Comparison of ENCODE assay signal across 17 cellular contexts in genomic region chr17:78053777-78054468, GRCh38.
"Had no signal": no experiment of that assay in that cellular context is flagged by ENCODE, and none has a peak within 500 bp of the region (broad histone marks: within the 10 kb centered on the region; RNA-seq: fewer than 3 reads in every experiment).

No MANE protein-coding gene starts in this region.

- FAIRE-seq: endometrium, small intestine had no signal

- H3K9me3 ChIP-seq: heart left ventricle, neutrophil, uterus had no signal

- DNase-seq: dorsolateral prefrontal cortex; effector CD8-positive, alpha-beta T cell; erythroblast; foreskin melanocyte; heart left ventricle; hippocampal formation; naive thymus-derived CD8-positive, alpha-beta T cell; posterior cingulate gyrus; right cardiac atrium; small intestine; stimulated activated CD4-positive, alpha-beta T cell treated with anti-CD3 and anti-CD28 coated beads, Interleukin-12 subunit alpha, Interleukin-12 subunit beta, amount 100 ng/mL, for 4 hours; stimulated activated naive CD4-positive, alpha-beta T cell treated with Interleukin-2 at 50 U/mL for 16 hours; trophoblast cell; uterus had no signal

- H3K4me3 Mint-ChIP-seq: naive thymus-derived CD8-positive, alpha-beta T cell had no signal

- H3K27me3 ChIP-seq: dorsolateral prefrontal cortex, heart left ventricle, neutrophil, uterus had no signal

- H3K4me1 ChIP-seq: uterus had no signal

- H3K36me3 ChIP-seq: uterus had no signal

- ATAC-seq: naive thymus-derived CD8-positive, alpha-beta T cell; right cardiac atrium had no signal

- H3K27ac ChIP-seq: coronary artery, heart left ventricle, neutrophil, uterus had no signal

- H3K27me3 Mint-ChIP-seq: naive thymus-derived CD8-positive, alpha-beta T cell had no signal

- H3K9me3 Mint-ChIP-seq: naive thymus-derived CD8-positive, alpha-beta T cell had no signal

- H3K4me3 ChIP-seq: coronary artery, dorsolateral prefrontal cortex, heart left ventricle, uterus had no signal
